In genomic region chr10:62527019-62527827, GRCh38 we compare ENCODE assay signal across 9 cellular contexts.
DNase-seq lines count a peak whose midpoint lies in the region; ATAC-seq lines count a peak whose summit lies in the region.
"Had no signal": no experiment of that assay in that cellular context is flagged by ENCODE, and none has a peak within 500 bp of the region (broad histone marks: within the 10 kb centered on the region; RNA-seq: fewer than 3 reads in every experiment).

No MANE protein-coding gene starts in this region.

- peaks cover 2% of the 10 kb centered on the region for H3K36me3 Mint-ChIP-seq in activated T-cell treated with anti-CD3 and anti-CD28 coated beads, Interleukin-2, amount 50 U/mL, for 24 hours (ENCODE audit: low read depth)
- H3K36me3 Mint-ChIP-seq in T-cell = peaks cover 6% of the 10 kb centered on the region
- peaks cover 20% of the 10 kb centered on the region for H3K36me3 Mint-ChIP-seq in stimulated activated naive CD8-positive, alpha-beta T cell treated with anti-CD3 and anti-CD28 coated beads, Interleukin-15, Interleukin-2, amounts not matched to agents 100 ng/mL and 50 ng/mL, for 24 hours (ENCODE audit: low read depth)

- H3K27ac Mint-ChIP-seq in activated T-cell treated with anti-CD3 and anti-CD28 coated beads, Interleukin-2, amount 50 U/mL, for 24 hours = no peak overlapping the region
- H3K27ac Mint-ChIP-seq in T-cell = peak overlapping the region; percentile 56 to 82
- peak overlapping the region; percentile 81 for H3K27ac Mint-ChIP-seq in stimulated activated naive CD8-positive, alpha-beta T cell treated with anti-CD3 and anti-CD28 coated beads, Interleukin-15, Interleukin-2, amounts not matched to agents 100 ng/mL and 50 ng/mL, for 24 hours

- ATAC-seq in HG02970 (IDR thresholded peaks at IDR 0.05; ENCODE audit: low FRiP score, unreplicated experiment) (peak; percentile 57), T-cell (replicated peaks in 1 of 4) (peak in 1 of 4 experiments; percentile 5)
- ATAC-seq: HepG2 had no signal

- peaks cover 11% of the 10 kb centered on the region for H3K9me3 Mint-ChIP-seq in activated T-cell treated with anti-CD3 and anti-CD28 coated beads, Interleukin-2, amount 50 U/mL, for 24 hours
- peaks cover 5 to 8% (median 7%) of the 10 kb centered on the region in 3 donors for H3K9me3 Mint-ChIP-seq in T-cell
- peaks cover 21% of the 10 kb centered on the region for H3K9me3 Mint-ChIP-seq in stimulated activated naive CD8-positive, alpha-beta T cell treated with anti-CD3 and anti-CD28 coated beads, Interleukin-15, Interleukin-2, amounts not matched to agents 100 ng/mL and 50 ng/mL, for 24 hours

- H3K27me3 Mint-ChIP-seq in activated T-cell treated with anti-CD3 and anti-CD28 coated beads, Interleukin-2, amount 50 U/mL, for 24 hours = no peaks in the 10 kb centered on the region
- H3K27me3 Mint-ChIP-seq in T-cell = peaks cover 0 to 2% of the 10 kb centered on the region in 2 donors
- H3K27me3 Mint-ChIP-seq in stimulated activated naive CD8-positive, alpha-beta T cell treated with anti-CD3 and anti-CD28 coated beads, Interleukin-15, Interleukin-2, amounts not matched to agents 100 ng/mL and 50 ng/mL, for 24 hours = no peaks in the 10 kb centered on the region

- H3K4me1 Mint-ChIP-seq in activated T-cell treated with anti-CD3 and anti-CD28 coated beads, Interleukin-2, amount 50 U/mL, for 24 hours (ENCODE audit: low read depth) = peaks cover 35% of the 10 kb centered on the region
- H3K4me1 Mint-ChIP-seq in T-cell = peaks cover 42 to 46% (median 42%) of the 10 kb centered on the region in 3 donors
- peaks cover 41% of the 10 kb centered on the region for H3K4me1 Mint-ChIP-seq in stimulated activated naive CD8-positive, alpha-beta T cell treated with anti-CD3 and anti-CD28 coated beads, Interleukin-15, Interleukin-2, amounts not matched to agents 100 ng/mL and 50 ng/mL, for 24 hours (ENCODE audit: low read depth)

- CTCF ChIA-PET in T-cell (lab: Charles Lee) = no interaction called here

- POLR2A ChIA-PET in T-cell (lab: Charles Lee) = no interaction called here

- no peak overlapping the region for H3K4me3 Mint-ChIP-seq in activated T-cell treated with anti-CD3 and anti-CD28 coated beads, Interleukin-2, amount 50 U/mL, for 24 hours
- H3K4me3 Mint-ChIP-seq in T-cell = peak overlapping the region in 2 of 3 donors; percentile 45 to 68
- H3K4me3 Mint-ChIP-seq in stimulated activated naive CD8-positive, alpha-beta T cell treated with anti-CD3 and anti-CD28 coated beads, Interleukin-15, Interleukin-2, amounts not matched to agents 100 ng/mL and 50 ng/mL, for 24 hours = peak overlapping the region; percentile 24

- peak; percentile 38 for DNase-seq in activated T-cell treated with anti-CD3 and anti-CD28 coated beads, Interleukin-2, amount 50 U/mL, for 24 hours
- DNase-seq in activated T-cell treated with anti-CD3 and anti-CD28 coated beads for 4 hours (no peak), T-cell (peak in 6 of 34 experiments; percentile 1 to 15 (median 4)), epidermal melanocyte (ENCODE audit: insufficient read length, low spot score) (no peak), SHP77 treated with DMSO at 0.1 percent for 48 hours (lab: John Stamatoyannopoulos, UW) (no peak)
- DNase-seq in stimulated activated CD4-positive, alpha-beta T cell treated with anti-CD3 and anti-CD28 coated beads, Interleukin-4, amount 100 ng/mL, for 24 hours = no peak
